17 cellular contexts compared by ENCODE assay signal in the genomic region with DNA sequence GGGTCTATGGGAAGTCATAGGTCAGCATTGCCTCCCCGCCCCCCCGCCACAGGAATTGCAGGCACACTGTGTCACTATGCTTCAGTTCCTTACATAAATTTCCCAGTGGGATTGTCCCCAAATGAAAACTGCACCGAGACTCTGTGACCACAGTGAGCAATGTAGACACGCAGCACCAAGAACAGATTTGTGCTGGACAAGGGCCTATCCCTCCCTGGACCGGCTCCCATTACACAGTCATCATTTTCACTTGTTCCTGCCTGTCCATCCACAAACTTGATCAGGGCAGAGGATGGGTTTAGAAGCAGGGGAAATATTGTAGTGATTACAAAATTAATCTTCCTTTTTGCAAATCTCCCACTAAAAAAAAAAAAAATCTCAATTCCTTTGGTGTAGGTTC.
"Had no signal": no experiment of that assay in that cellular context is flagged by ENCODE, and none has a peak within 500 bp of the region (broad histone marks: within the 10 kb centered on the region; RNA-seq: fewer than 3 reads in every experiment).

No MANE protein-coding gene starts in this region.

- H3K9me3 Mint-ChIP-seq: activated CD4-positive, alpha-beta memory T cell treated with anti-CD3 and anti-CD28 coated beads, Interleukin-2, amount 10 ng/mL, durations not matched to agents 7 days and 5 days; activated naive CD8-positive, alpha-beta T cell treated with anti-CD3 and anti-CD28 coated beads for 36 hours; nephron progenitor cell; stimulated activated naive CD8-positive, alpha-beta T cell treated with anti-CD3 and anti-CD28 coated beads, Interleukin-15, amount 100 ng/mL, for 72 hours had no signal

- H3K4me3 Mint-ChIP-seq: activated CD4-positive, alpha-beta memory T cell treated with anti-CD3 and anti-CD28 coated beads, Interleukin-2, amount 10 ng/mL, durations not matched to agents 7 days and 5 days; activated CD8-positive, alpha-beta memory T cell treated with anti-CD3 and anti-CD28 coated beads, Interleukin-2, amount 10 ng/mL, durations not matched to agents 7 days and 5 days; activated naive CD8-positive, alpha-beta T cell treated with anti-CD3 and anti-CD28 coated beads for 36 hours; nephron progenitor cell; stimulated activated naive CD8-positive, alpha-beta T cell treated with anti-CD3 and anti-CD28 coated beads, Interleukin-15, amount 100 ng/mL, for 72 hours had no signal

- H3K79me2 ChIP-seq: hepatocyte had no signal

- ATAC-seq: activated CD8-positive, alpha-beta memory T cell treated with anti-CD3 and anti-CD28 coated beads, Interleukin-2, amount 10 ng/mL, durations not matched to agents 7 days and 5 days; stimulated activated naive CD8-positive, alpha-beta T cell treated with anti-CD3 and anti-CD28 coated beads, Interleukin-15, amount 100 ng/mL, for 72 hours; upper lobe of right lung had no signal

- H2AFZ ChIP-seq: hepatocyte had no signal

- DNase-seq: activated CD4-positive, alpha-beta memory T cell treated with anti-CD3 and anti-CD28 coated beads, Interleukin-2, amount 10 ng/mL, durations not matched to agents 7 days and 5 days; activated CD4-positive, alpha-beta T cell treated with anti-CD3 and anti-CD28 coated beads for 48 hours; activated CD4-positive, CD25-positive, alpha-beta regulatory T cell; activated CD8-positive, alpha-beta memory T cell treated with anti-CD3 and anti-CD28 coated beads, Interleukin-2, amount 10 ng/mL, durations not matched to agents 7 days and 5 days; activated naive CD8-positive, alpha-beta T cell treated with anti-CD3 and anti-CD28 coated beads for 36 hours; amniotic stem cell; colonic mucosa; erythroblast; midbrain; nephron progenitor cell; occipital lobe; posterior cingulate gyrus; stimulated activated naive CD8-positive, alpha-beta T cell treated with anti-CD3 and anti-CD28 coated beads, Interleukin-15, amount 100 ng/mL, for 72 hours; upper lobe of right lung had no signal

- H3K27ac Mint-ChIP-seq: activated CD4-positive, alpha-beta memory T cell treated with anti-CD3 and anti-CD28 coated beads, Interleukin-2, amount 10 ng/mL, durations not matched to agents 7 days and 5 days; activated CD8-positive, alpha-beta memory T cell treated with anti-CD3 and anti-CD28 coated beads, Interleukin-2, amount 10 ng/mL, durations not matched to agents 7 days and 5 days; activated naive CD8-positive, alpha-beta T cell treated with anti-CD3 and anti-CD28 coated beads for 36 hours; nephron progenitor cell; stimulated activated naive CD8-positive, alpha-beta T cell treated with anti-CD3 and anti-CD28 coated beads, Interleukin-15, amount 100 ng/mL, for 72 hours had no signal

- H3K4me3 ChIP-seq: colonic mucosa, hepatocyte, SK-N-MC, thoracic aorta, upper lobe of right lung had no signal

- H3K36me3 ChIP-seq: colonic mucosa, thoracic aorta, upper lobe of right lung had no signal

- H3K27ac ChIP-seq: colonic mucosa, hepatocyte, SK-N-MC, thoracic aorta, upper lobe of right lung had no signal

- H3K4me1 Mint-ChIP-seq: activated CD4-positive, alpha-beta memory T cell treated with anti-CD3 and anti-CD28 coated beads, Interleukin-2, amount 10 ng/mL, durations not matched to agents 7 days and 5 days; activated naive CD8-positive, alpha-beta T cell treated with anti-CD3 and anti-CD28 coated beads for 36 hours had no signal

- H3K27me3 ChIP-seq: colonic mucosa, hepatocyte, upper lobe of right lung had no signal

- H3K36me3 Mint-ChIP-seq: activated CD8-positive, alpha-beta memory T cell treated with anti-CD3 and anti-CD28 coated beads, Interleukin-2, amount 10 ng/mL, durations not matched to agents 7 days and 5 days; activated naive CD8-positive, alpha-beta T cell treated with anti-CD3 and anti-CD28 coated beads for 36 hours had no signal

- H3K4me2 ChIP-seq: hepatocyte had no signal

- H3K9me3 ChIP-seq: colonic mucosa, thoracic aorta, upper lobe of right lung had no signal

- H3K4me1 ChIP-seq: colonic mucosa, upper lobe of right lung had no signal

- H3K27me3 Mint-ChIP-seq: activated CD4-positive, alpha-beta memory T cell treated with anti-CD3 and anti-CD28 coated beads, Interleukin-2, amount 10 ng/mL, durations not matched to agents 7 days and 5 days; stimulated activated naive CD8-positive, alpha-beta T cell treated with anti-CD3 and anti-CD28 coated beads, Interleukin-15, amount 100 ng/mL, for 72 hours had no signal
